ENCODE assay signal across 9 cellular contexts in the genomic region with DNA sequence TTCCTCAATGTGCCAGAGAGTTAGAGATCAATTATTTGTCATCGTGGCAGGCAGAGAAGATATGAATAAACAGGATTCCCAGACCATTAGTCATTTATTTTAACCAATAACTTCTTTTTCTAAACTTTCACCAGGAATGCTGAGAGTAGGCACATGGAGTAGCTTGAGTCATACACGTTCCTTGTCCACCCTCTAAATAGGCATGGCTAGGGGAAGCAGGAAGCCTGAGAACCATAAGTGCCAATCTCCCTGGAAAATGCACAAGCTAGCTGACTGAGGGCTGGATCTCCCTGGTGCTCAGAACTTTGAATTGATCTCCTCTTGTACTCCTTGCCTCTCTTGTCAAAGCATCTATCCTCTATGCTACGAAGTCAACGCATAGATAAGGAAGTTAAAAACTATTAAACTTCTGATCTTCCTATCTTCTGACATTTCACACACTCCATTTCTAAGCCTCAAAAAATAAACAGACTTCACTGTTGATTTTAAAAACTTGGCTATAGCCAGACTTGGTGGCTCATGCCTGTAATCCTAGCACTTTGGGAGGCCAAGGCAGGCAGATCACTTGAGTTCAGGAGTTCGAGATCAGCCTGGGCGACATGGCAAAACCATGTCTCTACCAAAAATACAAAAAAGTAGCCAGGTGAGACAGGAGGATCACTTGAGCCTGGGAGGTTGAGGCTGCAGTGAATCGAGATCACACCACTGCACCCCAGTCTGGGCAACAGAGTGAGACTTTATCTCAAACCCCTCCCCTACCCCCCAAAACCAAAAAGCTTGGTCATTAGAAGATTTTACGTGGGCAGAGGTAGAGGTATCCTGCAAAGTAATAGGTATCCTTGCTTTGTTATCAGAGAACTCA. TPM values are rescaled to one million over a fixed set of nuclear protein-coding genes. Genes with fewer than 3 reads are reported as not detected.
A peak's percentile ranks its signal among the peaks of the same experiment; 100 is the strongest.
DNase-seq lines count a peak whose midpoint lies in the region; TF ChIP-seq lines count a peak whose summit lies in the region.
"Had no signal": no experiment of that assay in that cellular context is flagged by ENCODE, and none has a peak within 500 bp of the region (broad histone marks: within the 10 kb centered on the region; RNA-seq: fewer than 3 reads in every experiment).

No MANE protein-coding gene starts in this region.

- DNase-seq in AG09319 (ENCODE audit: extremely low read depth, low read depth) (peak; percentile 83), MG63 (peak; percentile 91), dermis blood vessel endothelial cell (peak; percentile 96), NCI-H187 (lab: John Stamatoyannopoulos, UW) (no peak), NCI-H2107 (lab: John Stamatoyannopoulos, UW) (no peak), cortex of kidney (lab: John Stamatoyannopoulos, UW) (no peak)
- no peak for DNase-seq in activated CD4-positive, CD25-positive, alpha-beta regulatory T cell treated with anti-CD3 and anti-CD28 coated beads, Interleukin-2, amount 50 U/mL, for 72 hours
- DNase-seq: DMS79 treated with DMSO at 0.1 percent for 48 hours had no signal

- H3K36me3 ChIP-seq in MG63 (no peaks in the 10 kb centered on the region), muscle layer of duodenum (ENCODE audit: control insufficient read depth in 1 of 2, insufficient read depth in 2 of 2, low read length in 2 of 2) (no peaks in the 10 kb centered on the region)

- H3K4me1 ChIP-seq in muscle layer of duodenum (ENCODE audit: control insufficient read depth in 1 of 2, insufficient read depth in 2 of 2, low read length in 2 of 2): peaks cover 14 to 51% of the 10 kb centered on the region in 2 donors

- H3K27me3 ChIP-seq in MG63 (no peaks in the 10 kb centered on the region), muscle layer of duodenum (ENCODE audit: low read depth, low read length) (no peaks in the 10 kb centered on the region)

- H3K4me3 ChIP-seq in MG63 (no peak overlapping the region), muscle layer of duodenum (ENCODE audit: low read depth in 1 of 2, low read length in 2 of 2) (no peak overlapping the region)

- H3K9me3 ChIP-seq in MG63 (no peaks in the 10 kb centered on the region), muscle layer of duodenum (ENCODE audit: control insufficient read depth in 1 of 2, low read length in 2 of 2) (no peaks in the 10 kb centered on the region)

- TF ChIP-seq CTCF in AG09319 (IDR thresholded peaks at IDR 0.05; ENCODE audit: low read depth, low read length): no peak

- peak overlapping the region; percentile 57 for H3K27ac ChIP-seq in muscle layer of duodenum (ENCODE audit: low read length)

RNA-seq across cellular contexts. Expression of a gene that starts 11.8 kb away (rescaled TPM):
- total RNA-seq in MG63 (2014; rRNA removed; shearing (Covaris generic); ENCODE audit: low replicate concordance): 1.5 and 2.1 TPM in 2 replicates
- total RNA-seq in dermis blood vessel endothelial cell: 0.47 and 0.85 TPM in 2 replicates

Comparison
In these comparisons a context has a peak if more than half of its experiments do, and no peak if none do; other contexts are left out.
1. DNase-seq: peak in AG09319 (single experiment), MG63 (single experiment) and dermis blood vessel endothelial cell (single experiment); none in NCI-H187 (0 of 2), activated CD4-positive, CD25-positive, alpha-beta regulatory T cell treated with anti-CD3 and anti-CD28 coated beads, Interleukin-2, amount 50 U/mL, for 72 hours (single experiment), NCI-H2107 (single experiment) and cortex of kidney (single experiment).